10 cellular contexts compared by ENCODE assay signal in the genomic region with DNA sequence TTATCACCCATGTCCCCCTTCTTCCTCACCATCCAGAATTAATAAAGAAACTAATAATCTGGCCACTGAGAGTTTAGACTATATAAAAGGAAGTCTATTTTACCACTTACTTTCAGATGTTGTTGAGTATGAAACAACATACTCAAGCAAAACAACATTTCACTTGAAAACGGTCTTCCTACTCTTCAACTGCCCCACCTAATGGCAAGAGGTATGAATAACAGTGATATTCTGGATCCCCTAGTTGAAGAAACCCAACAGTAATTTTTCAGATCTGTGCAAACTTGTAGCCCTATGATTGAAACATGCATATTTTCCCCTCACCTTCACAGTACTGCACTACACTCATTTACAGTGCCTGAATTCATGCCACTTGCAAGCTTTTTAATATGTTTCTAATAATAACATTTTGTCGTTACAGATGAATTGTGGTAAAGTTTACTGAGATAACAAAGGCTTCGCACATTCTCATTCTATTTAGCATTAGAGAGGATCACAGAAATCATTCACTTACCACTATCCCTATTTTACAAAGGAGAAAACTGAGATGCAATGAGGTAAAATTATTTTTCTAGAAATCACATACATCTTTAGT.
DNase-seq lines count a peak whose midpoint lies in the region; ATAC-seq, FAIRE-seq and TF ChIP-seq lines count a peak whose summit lies in the region.
"Had no signal": no experiment of that assay in that cellular context is flagged by ENCODE, and none has a peak within 500 bp of the region (broad histone marks: within the 10 kb centered on the region; RNA-seq: fewer than 3 reads in every experiment).

No MANE protein-coding gene starts in this region.

- intact Hi-C loops in kidney (cut with DNase I), result no loop called here
- intact Hi-C loops in activated T-helper 1 cell treated with anti-CD3 and anti-CD28 coated beads, Interleukin-12 subunit alpha, Interleukin-12 subunit beta, Interleukin-2, Interleukin-4 antibody, amounts not matched to agents 30 ng/mL and 10 ng/mL and 1 ng/mL, durations not matched to agents 14 hours and 24 hours and 36 hours (cut with micrococcal nuclease), result loop anchor here (2.0 kb wide), 1 partner anchor 349 kb away; no protein-coding TSS in a partner anchor

- H3K36me3 ChIP-seq in kidney (ENCODE audit: control insufficient read depth in 1 of 2, insufficient read depth in 2 of 2, low read length in 2 of 2), result no peaks in the 10 kb centered on the region
- H3K36me3 ChIP-seq: thoracic aorta had no signal

- in situ Hi-C loops in SK-MEL-5 (cut with HindIII; ENCODE audit: low pct_unique_long_range_greater_than_20kb, low sequenced_read_pairs), result no loop called here

- H3K4me3 ChIP-seq in kidney (ENCODE audit: low read length in 2 of 2), result no peak overlapping the region
- H3K4me3 ChIP-seq: thoracic aorta had no signal

- H3K27ac Mint-ChIP-seq in activated T-helper 1 cell treated with anti-CD3 and anti-CD28 coated beads, Interleukin-12 subunit alpha, Interleukin-12 subunit beta, Interleukin-2, Interleukin-4 antibody, amounts not matched to agents 30 ng/mL and 10 ng/mL and 1 ng/mL, durations not matched to agents 14 hours and 24 hours and 36 hours, result no peak overlapping the region

- no peak overlapping the region for H3K4me3 Mint-ChIP-seq in activated T-helper 1 cell treated with anti-CD3 and anti-CD28 coated beads, Interleukin-12 subunit alpha, Interleukin-12 subunit beta, Interleukin-2, Interleukin-4 antibody, amounts not matched to agents 30 ng/mL and 10 ng/mL and 1 ng/mL, durations not matched to agents 14 hours and 24 hours and 36 hours

- H3K9me3 ChIP-seq in kidney (ENCODE audit: control insufficient read depth in 1 of 2, low read length in 2 of 2), result no peaks in the 10 kb centered on the region
- H3K9me3 ChIP-seq: thoracic aorta had no signal

- peak; percentile 89 for ATAC-seq in GM18858 (IDR thresholded peaks at IDR 0.05; ENCODE audit: unreplicated experiment)
- peak; percentile 81 for ATAC-seq in HG03432 (IDR thresholded peaks at IDR 0.05; ENCODE audit: unreplicated experiment)
- no peak for ATAC-seq in HG02884 (IDR thresholded peaks at IDR 0.05; ENCODE audit: unreplicated experiment)

- H3K9me3 Mint-ChIP-seq in activated T-helper 1 cell treated with anti-CD3 and anti-CD28 coated beads, Interleukin-12 subunit alpha, Interleukin-12 subunit beta, Interleukin-2, Interleukin-4 antibody, amounts not matched to agents 30 ng/mL and 10 ng/mL and 1 ng/mL, durations not matched to agents 14 hours and 24 hours and 36 hours, result no peaks in the 10 kb centered on the region

- peak; percentile 31 for TF ChIP-seq CTCF in kidney (IDR thresholded peaks at IDR 0.05; ENCODE audit: borderline replicate concordance, extremely low read depth, insufficient read depth)

- H3K4me1 ChIP-seq in kidney (ENCODE audit: control insufficient read depth in 1 of 2, insufficient read depth in 1 of 2, low read depth in 1 of 2, low read length in 2 of 2), result no peaks in the 10 kb centered on the region

- DNase-seq in AG20443 (ENCODE audit: low spot score), result peak; percentile 16
- DNase-seq in SK-MEL-5 (ENCODE audit: low read depth, low spot score), result peak; percentile 77
- no peak for DNase-seq in kidney
- DNase-seq in DMS79 (lab: John Stamatoyannopoulos, UW), result no peak
- no peak for DNase-seq in activated T-helper 1 cell treated with anti-CD3 and anti-CD28 coated beads, Interleukin-12 subunit alpha, Interleukin-12 subunit beta, Interleukin-2, Interleukin-4 antibody, amounts not matched to agents 30 ng/mL and 10 ng/mL and 1 ng/mL, durations not matched to agents 14 hours and 24 hours and 36 hours (ENCODE audit: low spot score)

- no peaks in the 10 kb centered on the region for H3K4me1 Mint-ChIP-seq in activated T-helper 1 cell treated with anti-CD3 and anti-CD28 coated beads, Interleukin-12 subunit alpha, Interleukin-12 subunit beta, Interleukin-2, Interleukin-4 antibody, amounts not matched to agents 30 ng/mL and 10 ng/mL and 1 ng/mL, durations not matched to agents 14 hours and 24 hours and 36 hours (ENCODE audit: low read depth)

- no peak overlapping the region for H3K9ac ChIP-seq in kidney (ENCODE audit: low read length in 2 of 2)

- no peaks in the 10 kb centered on the region for H3K27me3 Mint-ChIP-seq in activated T-helper 1 cell treated with anti-CD3 and anti-CD28 coated beads, Interleukin-12 subunit alpha, Interleukin-12 subunit beta, Interleukin-2, Interleukin-4 antibody, amounts not matched to agents 30 ng/mL and 10 ng/mL and 1 ng/mL, durations not matched to agents 14 hours and 24 hours and 36 hours (ENCODE audit: insufficient read depth)

- no peaks in the 10 kb centered on the region for H3K36me3 Mint-ChIP-seq in activated T-helper 1 cell treated with anti-CD3 and anti-CD28 coated beads, Interleukin-12 subunit alpha, Interleukin-12 subunit beta, Interleukin-2, Interleukin-4 antibody, amounts not matched to agents 30 ng/mL and 10 ng/mL and 1 ng/mL, durations not matched to agents 14 hours and 24 hours and 36 hours (ENCODE audit: low read depth)

- FAIRE-seq in kidney (lab: Jason Lieb, UNC), result peak; percentile 50

- no peak overlapping the region for H3K27ac ChIP-seq in kidney (ENCODE audit: low read depth in 2 of 2, low read length in 2 of 2)
- H3K27ac ChIP-seq: epithelial cell of prostate, thoracic aorta had no signal

Comparison
In these comparisons a context has a peak if more than half of its experiments do, and no peak if none do; other contexts are left out.
1. DNase-seq: peak in AG20443 (single experiment) and SK-MEL-5 (single experiment); none in kidney (single experiment), DMS79 (single experiment) and activated T-helper 1 cell treated with anti-CD3 and anti-CD28 coated beads, Interleukin-12 subunit alpha, Interleukin-12 subunit beta, Interleukin-2, Interleukin-4 antibody, amounts not matched to agents 30 ng/mL and 10 ng/mL and 1 ng/mL, durations not matched to agents 14 hours and 24 hours and 36 hours (single experiment).